1 cellular context compared by ENCODE assay signal in the genomic region with DNA sequence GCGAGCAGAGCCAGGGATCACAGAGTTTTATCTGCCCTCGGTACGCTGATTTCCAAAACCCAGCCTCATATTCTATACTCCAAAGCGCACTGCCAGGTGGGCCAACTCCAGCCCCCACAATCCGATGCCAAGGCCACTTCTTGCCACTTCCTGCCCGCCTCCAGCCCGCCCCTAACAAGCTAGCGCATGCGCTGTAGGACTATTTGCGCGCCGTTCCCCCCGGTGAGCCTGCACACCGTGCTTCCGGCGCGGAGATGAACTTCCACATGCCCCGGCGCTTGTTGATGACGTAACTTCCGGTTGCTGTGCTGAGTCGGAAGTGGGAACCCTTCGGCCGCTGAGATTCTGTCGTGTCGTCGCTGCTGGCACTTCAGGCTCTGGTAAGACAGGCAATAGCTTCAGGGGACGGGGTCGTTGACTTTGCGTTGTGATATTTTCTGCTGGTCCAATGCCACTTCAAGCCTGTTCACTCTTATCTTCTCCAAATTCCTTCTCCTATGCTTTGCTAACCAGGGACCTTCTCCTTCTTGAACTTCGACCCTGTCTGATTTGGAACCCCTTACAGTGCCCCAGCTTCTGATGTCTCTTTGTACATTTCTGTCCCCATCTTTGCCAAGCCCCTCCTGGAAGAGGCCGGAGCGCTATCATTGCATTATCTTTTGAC.
TF ChIP-seq lines count a peak whose summit lies in the region.

A gene with protein sequence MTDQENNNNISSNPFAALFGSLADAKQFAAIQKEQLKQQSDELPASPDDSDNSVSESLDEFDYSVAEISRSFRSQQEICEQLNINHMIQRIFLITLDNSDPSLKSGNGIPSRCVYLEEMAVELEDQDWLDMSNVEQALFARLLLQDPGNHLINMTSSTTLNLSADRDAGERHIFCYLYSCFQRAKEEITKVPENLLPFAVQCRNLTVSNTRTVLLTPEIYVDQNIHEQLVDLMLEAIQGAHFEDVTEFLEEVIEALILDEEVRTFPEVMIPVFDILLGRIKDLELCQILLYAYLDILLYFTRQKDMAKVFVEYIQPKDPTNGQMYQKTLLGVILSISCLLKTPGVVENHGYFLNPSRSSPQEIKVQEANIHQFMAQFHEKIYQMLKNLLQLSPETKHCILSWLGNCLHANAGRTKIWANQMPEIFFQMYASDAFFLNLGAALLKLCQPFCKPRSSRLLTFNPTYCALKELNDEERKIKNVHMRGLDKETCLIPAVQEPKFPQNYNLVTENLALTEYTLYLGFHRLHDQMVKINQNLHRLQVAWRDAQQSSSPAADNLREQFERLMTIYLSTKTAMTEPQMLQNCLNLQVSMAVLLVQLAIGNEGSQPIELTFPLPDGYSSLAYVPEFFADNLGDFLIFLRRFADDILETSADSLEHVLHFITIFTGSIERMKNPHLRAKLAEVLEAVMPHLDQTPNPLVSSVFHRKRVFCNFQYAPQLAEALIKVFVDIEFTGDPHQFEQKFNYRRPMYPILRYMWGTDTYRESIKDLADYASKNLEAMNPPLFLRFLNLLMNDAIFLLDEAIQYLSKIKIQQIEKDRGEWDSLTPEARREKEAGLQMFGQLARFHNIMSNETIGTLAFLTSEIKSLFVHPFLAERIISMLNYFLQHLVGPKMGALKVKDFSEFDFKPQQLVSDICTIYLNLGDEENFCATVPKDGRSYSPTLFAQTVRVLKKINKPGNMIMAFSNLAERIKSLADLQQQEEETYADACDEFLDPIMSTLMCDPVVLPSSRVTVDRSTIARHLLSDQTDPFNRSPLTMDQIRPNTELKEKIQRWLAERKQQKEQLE (plus strand): TSS at position 306 of the 664 bp plus-strand sequence. CDS start 5,481 bp downstream, outside the sequence.

TF ChIP-seq in K562, 482 proteins besides CTCF, POLR2A, EP300 and RAD21 (continued from another document):
- TF ChIP-seq, protein P1, sequence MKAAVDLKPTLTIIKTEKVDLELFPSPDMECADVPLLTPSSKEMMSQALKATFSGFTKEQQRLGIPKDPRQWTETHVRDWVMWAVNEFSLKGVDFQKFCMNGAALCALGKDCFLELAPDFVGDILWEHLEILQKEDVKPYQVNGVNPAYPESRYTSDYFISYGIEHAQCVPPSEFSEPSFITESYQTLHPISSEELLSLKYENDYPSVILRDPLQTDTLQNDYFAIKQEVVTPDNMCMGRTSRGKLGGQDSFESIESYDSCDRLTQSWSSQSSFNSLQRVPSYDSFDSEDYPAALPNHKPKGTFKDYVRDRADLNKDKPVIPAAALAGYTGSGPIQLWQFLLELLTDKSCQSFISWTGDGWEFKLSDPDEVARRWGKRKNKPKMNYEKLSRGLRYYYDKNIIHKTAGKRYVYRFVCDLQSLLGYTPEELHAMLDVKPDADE (conservative IDR thresholded peaks at IDR 0.05; ENCODE audit: control insufficient read depth, low read depth, low read length) = no peak
- TF ChIP-seq ZFP30 (CRISPR knock-in tag; IDR thresholded peaks at IDR 0.05; ENCODE audit: borderline replicate concordance) = no peak
- TF ChIP-seq MIER1 (IDR thresholded peaks at IDR 0.05; ENCODE audit: low read depth) = no peak
- TF ChIP-seq CBFA2T2 (conservative IDR thresholded peaks at IDR 0.05) = no peak
- TF ChIP-seq ZNF224 (CRISPR knock-in tag; IDR thresholded peaks at IDR 0.05) = no peak
